Comparison of ENCODE assay signal across 24 cellular contexts in genomic region chr1:4075436-4076225, GRCh38.
"Had no signal": no experiment of that assay in that cellular context is flagged by ENCODE, and none has a peak within 500 bp of the region (broad histone marks: within the 10 kb centered on the region; RNA-seq: fewer than 3 reads in every experiment).

No MANE protein-coding gene starts in this region.

- DNase-seq: activated CD4-positive, alpha-beta T cell treated with anti-CD3 and anti-CD28 coated beads for 4 hours; activated CD4-positive, alpha-beta T cell treated with anti-CD3 and anti-CD28 coated beads, Interleukin-2, amount 50 U/mL, for 4 hours; activated CD8-positive, alpha-beta memory T cell treated with anti-CD3 and anti-CD28 coated beads, Interleukin-2, amount 50 U/mL, for 48 hours; activated CD8-positive, alpha-beta T cell treated with anti-CD3 and anti-CD28 coated beads, Interleukin-2, amount 10 ng/mL, durations not matched to agents 7 days and 5 days; activated effector memory CD4-positive, alpha-beta T cell treated with anti-CD3 and anti-CD28 coated beads, Interleukin-2, amount 50 U/mL, for 16 hours; activated naive CD4-positive, alpha-beta T cell treated with Interleukin-2 at 50 U/mL for 16 hours; activated naive CD8-positive, alpha-beta T cell treated with anti-CD3 and anti-CD28 coated beads, Interleukin-2, amount 50 U/mL, for 24 hours; activated T-cell treated with anti-CD3 and anti-CD28 coated beads, Interleukin-2, amount 50 U/mL, for 1 hour; amniotic stem cell; Karpas-422; MM.1S; NCI-H1105 treated with DMSO at 0.1 percent for 48 hours; NCI-H1436 treated with DMSO at 0.1 percent for 48 hours; NCI-H187; NCI-H2081; NCI-H446; NCI-H524; SHP77 treated with DMSO at 0.1 percent for 48 hours had no signal

- FAIRE-seq: bronchial epithelial cell, K562 had no signal

- H3K36me3 ChIP-seq: ascending aorta had no signal

- H3K9me3 ChIP-seq: ascending aorta, body of pancreas had no signal

- H3K4me1 ChIP-seq: ascending aorta, body of pancreas had no signal

- H3K27me3 ChIP-seq: ascending aorta, body of pancreas had no signal

- ATAC-seq: activated CD4-positive, CD25-positive, alpha-beta regulatory T cell treated with anti-CD3 and anti-CD28 coated beads, Interleukin-2, amount 50 U/mL, for 24 hours; activated CD8-positive, alpha-beta T cell treated with anti-CD3 and anti-CD28 coated beads, Interleukin-2, amount 10 ng/mL, durations not matched to agents 7 days and 5 days; activated naive CD4-positive, alpha-beta T cell treated with anti-CD3 and anti-CD28 coated beads, Interleukin-2, amount 50 U/mL, for 72 hours; activated naive CD8-positive, alpha-beta T cell treated with anti-CD3 and anti-CD28 coated beads, Interleukin-2, amount 50 U/mL, for 24 hours; body of pancreas; K562 had no signal

- H3K4me3 ChIP-seq: ascending aorta, body of pancreas, K562 had no signal

- H3K27ac ChIP-seq: ascending aorta, body of pancreas had no signal
